Comparison of ENCODE assay signal across 7 cellular contexts in genomic region chr15:92391640-92392039, GRCh38.
DNase-seq lines count a peak whose midpoint lies in the region; TF ChIP-seq lines count a peak whose summit lies in the region.

No MANE protein-coding gene starts in this region.

- POLR2A ChIA-PET in HEK293T (lab: Yijun Ruan, JAX), result interaction anchor here (0.6 kb wide), 1 partner anchor 344 kb away, joined by 3 read pairs; no protein-coding TSS in a partner anchor

- CTCF ChIA-PET in HEK293T (lab: Yijun Ruan, JAX), result interaction anchor here (1.0 to 1.6 kb wide), 4 partner anchors 9 to 323 kb away, joined by 3 to 9 read pairs (median 4); no protein-coding TSS in a partner anchor

- DNase-seq in EL, result peak; percentile 3
- DNase-seq in HEK293T (ENCODE audit: extremely low spot score), result peak; percentile 42
- peak; percentile 57 for DNase-seq in SW480 (ENCODE audit: low spot score)
- DNase-seq in islet precursor cell, result peak; percentile 76
- DNase-seq in DMS153 treated with DMSO at 0.1 percent for 48 hours (lab: John Stamatoyannopoulos, UW; ENCODE audit: unreplicated experiment), result no peak
- DNase-seq in NCI-H187 (lab: John Stamatoyannopoulos, UW), result no peak
- DNase-seq in globus pallidus (ENCODE audit: low spot score), result no peak

TF ChIP-seq in HEK293T, 16 proteins besides CTCF, POLR2A, EP300 and RAD21:
- TF ChIP-seq PKNOX1 (IDR thresholded peaks at IDR 0.05) (no peak), SUZ12 (IDR thresholded peaks at IDR 0.05) (no peak), FOXA1 (IDR thresholded peaks at IDR 0.05) (no peak), TARDBP (IDR thresholded peaks at IDR 0.05) (no peak)

Comparison
In these comparisons a context has a peak if more than half of its experiments do, and no peak if none do; other contexts are left out.
1. DNase-seq: peak in EL (single experiment), HEK293T (single experiment), SW480 (single experiment) and islet precursor cell (single experiment); none in DMS153 treated with DMSO at 0.1 percent for 48 hours (single experiment), NCI-H187 (0 of 2) and globus pallidus (single experiment).